ENCODE assay signal across 16 cellular contexts in the genomic region with DNA sequence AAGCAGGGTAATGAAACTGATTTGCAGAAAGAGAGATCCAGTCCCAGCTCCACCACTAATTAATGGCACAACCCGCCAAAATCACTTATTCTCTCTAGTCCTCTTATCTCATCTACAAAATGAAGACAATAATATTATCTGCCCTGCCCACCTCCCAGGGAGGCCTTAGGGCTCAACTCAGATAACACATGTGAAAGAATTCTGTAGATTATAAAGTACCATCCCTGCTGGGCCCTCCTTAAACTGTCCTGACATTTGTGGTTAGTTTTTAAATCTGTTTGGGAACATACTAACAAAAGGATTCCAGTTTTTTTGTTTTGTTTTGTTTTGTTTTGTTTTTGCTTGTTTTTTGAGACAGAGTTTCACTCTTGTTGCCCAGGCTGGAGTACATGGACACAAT. TPM values are rescaled to one million over a fixed set of nuclear protein-coding genes. Genes with fewer than 3 reads are reported as not detected.
DNase-seq lines count a peak whose midpoint lies in the region; ATAC-seq and TF ChIP-seq lines count a peak whose summit lies in the region.
"Had no signal": no experiment of that assay in that cellular context is flagged by ENCODE, and none has a peak within 500 bp of the region (broad histone marks: within the 10 kb centered on the region; RNA-seq: fewer than 3 reads in every experiment).

No MANE protein-coding gene starts in this region.

- no peaks in the 10 kb centered on the region for H3K27me3 Mint-ChIP-seq in H9 (ENCODE audit: low read depth)
- H3K27me3 Mint-ChIP-seq in progenitor cell of endocrine pancreas, result no peaks in the 10 kb centered on the region
- H3K27me3 Mint-ChIP-seq: IgD-negative memory B cell had no signal

- no peak overlapping the region for H3K9ac ChIP-seq in H9 (ENCODE audit: extremely low read depth, insufficient read length, low read length)
- peak overlapping the region; percentile 13 for H3K9ac ChIP-seq in iPS-18a (ENCODE audit: low read length)

- H3K56ac ChIP-seq in H9 (ENCODE audit: insufficient read length, low read depth, low read length), result no peak overlapping the region

- H3K4me1 ChIP-seq in H9 (ENCODE audit: insufficient read depth, low read length), result peaks cover 10% of the 10 kb centered on the region; the same call in 1 of the 2 replicates
- peaks cover 20% of the 10 kb centered on the region for H3K4me1 ChIP-seq in iPS-18a (ENCODE audit: control insufficient read depth, low read depth, low read length)

- peak overlapping the region; percentile 9 to 96 (median 70); a peak in 4 of 7 replicates for H3K27ac Mint-ChIP-seq in H9
- peak overlapping the region; percentile 21 for H3K27ac Mint-ChIP-seq in stimulated activated effector memory CD8-positive, alpha-beta T cell treated with anti-CD3 and anti-CD28 coated beads, Interleukin-12 subunit alpha, Interleukin-12 subunit beta, amount 100 ng/mL, for 72 hours
- H3K27ac Mint-ChIP-seq in progenitor cell of endocrine pancreas, result no peak overlapping the region
- H3K27ac Mint-ChIP-seq: IgD-negative memory B cell had no signal

- no peak overlapping the region for H3K4me2 ChIP-seq in H9 (ENCODE audit: insufficient read depth, insufficient read length, low read length)

- H3K9me3 ChIP-seq in H9 (ENCODE audit: control insufficient read depth, low read depth, low read length) (no peaks in the 10 kb centered on the region), iPS-18a (ENCODE audit: control insufficient read depth, low read depth, low read length) (no peaks in the 10 kb centered on the region)

- WGBS in H9 (ENCODE audit: extremely low coverage, insufficient read length, low lambda C conversion rate), result no CpG with 5 or more reads among the region's 1 CpG

- no peak for ATAC-seq in stimulated activated effector memory CD8-positive, alpha-beta T cell treated with anti-CD3 and anti-CD28 coated beads, Interleukin-12 subunit alpha, Interleukin-12 subunit beta, amount 100 ng/mL, for 72 hours
- ATAC-seq in GM19023 (IDR thresholded peaks at IDR 0.05; ENCODE audit: unreplicated experiment) (no peak), GM21737 (IDR thresholded peaks at IDR 0.05; ENCODE audit: unreplicated experiment) (no peak), GM19463 (IDR thresholded peaks at IDR 0.05; ENCODE audit: unreplicated experiment) (no peak)

- no peak overlapping the region for H4K91ac ChIP-seq in H9 (ENCODE audit: insufficient read length, low read depth, low read length)

- no peak overlapping the region for H3K18ac ChIP-seq in H9 (ENCODE audit: insufficient read length, low read depth, low read length)

- peaks cover 2% of the 10 kb centered on the region; the same call in 1 of the 2 replicates for H3K79me2 ChIP-seq in H9 (ENCODE audit: insufficient read depth, low read length)

- no peak overlapping the region for H3K14ac ChIP-seq in H9 (ENCODE audit: insufficient read depth, low read length)

- no peak overlapping the region for H3T11ph ChIP-seq in H9 (ENCODE audit: low read length)

- H2AK5ac ChIP-seq in H9 (ENCODE audit: insufficient read length, low read length), result peak overlapping the region; percentile 58

- no peak overlapping the region for H2BK5ac ChIP-seq in H9 (ENCODE audit: insufficient read length, low read length)

- H3K9me3 Mint-ChIP-seq in H9 (no peaks in the 10 kb centered on the region), progenitor cell of endocrine pancreas (ENCODE audit: low read depth) (no peaks in the 10 kb centered on the region)
- no peaks in the 10 kb centered on the region for H3K9me3 Mint-ChIP-seq in stimulated activated effector memory CD8-positive, alpha-beta T cell treated with anti-CD3 and anti-CD28 coated beads, Interleukin-12 subunit alpha, Interleukin-12 subunit beta, amount 100 ng/mL, for 72 hours
- H3K9me3 Mint-ChIP-seq: IgD-negative memory B cell had no signal

- H3K27ac ChIP-seq in H9 (ENCODE audit: insufficient read length, low read depth, low read length) (no peak overlapping the region), angular gyrus (ENCODE audit: low read depth, low read length) (peak overlapping the region; percentile 91), iPS-18a (ENCODE audit: low read length) (no peak overlapping the region)

- TF ChIP-seq CTCF in H9 (conservative IDR thresholded peaks at IDR 0.05) (no peak), progenitor cell of endocrine pancreas (IDR thresholded peaks at IDR 0.05; ENCODE audit: unreplicated experiment) (no peak)

- H2BK120ac ChIP-seq in H9 (ENCODE audit: low read depth, low read length, poor library complexity, severe bottlenecking), result no peak overlapping the region

- H3K4me3 Mint-ChIP-seq in H9 (no peak overlapping the region; a peak in 1 of 5 replicates), progenitor cell of endocrine pancreas (ENCODE audit: low read depth) (no peak overlapping the region)
- no peak overlapping the region for H3K4me3 Mint-ChIP-seq in stimulated activated effector memory CD8-positive, alpha-beta T cell treated with anti-CD3 and anti-CD28 coated beads, Interleukin-12 subunit alpha, Interleukin-12 subunit beta, amount 100 ng/mL, for 72 hours
- H3K4me3 Mint-ChIP-seq: IgD-negative memory B cell had no signal

- H3K4me3 ChIP-seq in iPS-18a (ENCODE audit: low read length), result no peak overlapping the region

- no peak overlapping the region for H3K23ac ChIP-seq in H9 (ENCODE audit: insufficient read length, low read depth, low read length)

- DNase-seq in H9 (no peak), progenitor cell of endocrine pancreas (ENCODE audit: low spot score, unreplicated experiment) (no peak)
- DNase-seq in stimulated activated effector memory CD8-positive, alpha-beta T cell treated with anti-CD3 and anti-CD28 coated beads, Interleukin-12 subunit alpha, Interleukin-12 subunit beta, amount 100 ng/mL, for 72 hours (ENCODE audit: low spot score in 2 of 2), result no peak
- DNase-seq: activated CD8-positive, alpha-beta memory T cell treated with anti-CD3 and anti-CD28 coated beads for 24 hours; activated naive CD4-positive, alpha-beta T cell treated with Interleukin-2 at 50 U/mL for 16 hours; GDM1; NCI-H446; stimulated activated CD4-positive, alpha-beta T cell treated with anti-CD3 and anti-CD28 coated beads, Interleukin-2, amount 100 ng/mL, for 24 hours had no signal

- H3K36me3 ChIP-seq in iPS-18a (ENCODE audit: control insufficient read depth, low read depth, low read length), result no peaks in the 10 kb centered on the region

- no peak overlapping the region for H4K8ac ChIP-seq in H9 (replicated peaks; ENCODE audit: insufficient read length, low read depth, low read length)

- no peaks in the 10 kb centered on the region for H3K79me1 ChIP-seq in H9 (ENCODE audit: insufficient read depth, low read depth, low read length, poor library complexity, severe bottlenecking)

- H2BK20ac ChIP-seq in H9 (ENCODE audit: low read depth, low read length, poor library complexity, severe bottlenecking), result no peak overlapping the region

- H2AFZ ChIP-seq in H9 (ENCODE audit: low read length), result no peak overlapping the region

- no peak overlapping the region for H3K4ac ChIP-seq in H9 (ENCODE audit: low read depth, low read length)

- no peak overlapping the region for H2BK15ac ChIP-seq in H9 (ENCODE audit: low read depth, low read length)

- H3K36me3 Mint-ChIP-seq in H9 (ENCODE audit: insufficient read depth in 1 of 3, low read depth in 3 of 3) (peaks cover 0 to 8% (median 5%) of the 10 kb centered on the region in 3 experiments; a peak in 5 of 7 replicates), progenitor cell of endocrine pancreas (ENCODE audit: insufficient read depth) (peaks cover 7% of the 10 kb centered on the region)
- H3K36me3 Mint-ChIP-seq in stimulated activated effector memory CD8-positive, alpha-beta T cell treated with anti-CD3 and anti-CD28 coated beads, Interleukin-12 subunit alpha, Interleukin-12 subunit beta, amount 100 ng/mL, for 72 hours, result no peaks in the 10 kb centered on the region

- H3K27me3 ChIP-seq in H9 (ENCODE audit: insufficient read depth, low read length), result no peaks in the 10 kb centered on the region
- no peaks in the 10 kb centered on the region for H3K27me3 ChIP-seq in iPS-18a (ENCODE audit: control insufficient read depth, insufficient read depth, low read length)

- no peaks in the 10 kb centered on the region for H3K23me2 ChIP-seq in H9 (ENCODE audit: insufficient read length, low read depth, low read length, poor library complexity, severe bottlenecking)

- H2BK12ac ChIP-seq in H9 (ENCODE audit: insufficient read length, low read depth, low read length), result no peak overlapping the region

- no peaks in the 10 kb centered on the region for H4K20me1 ChIP-seq in H9 (ENCODE audit: control insufficient read depth, insufficient read depth, insufficient read length)

- H3K4me1 Mint-ChIP-seq in H9 (peaks cover 38 to 44% of the 10 kb centered on the region in 2 experiments), progenitor cell of endocrine pancreas (ENCODE audit: low read depth) (peaks cover 21% of the 10 kb centered on the region)
- no peaks in the 10 kb centered on the region for H3K4me1 Mint-ChIP-seq in stimulated activated effector memory CD8-positive, alpha-beta T cell treated with anti-CD3 and anti-CD28 coated beads, Interleukin-12 subunit alpha, Interleukin-12 subunit beta, amount 100 ng/mL, for 72 hours

- no peak overlapping the region for H4K5ac ChIP-seq in H9 (ENCODE audit: insufficient read length, low read depth, low read length)

RNA-seq across cellular contexts. Expression of a gene that starts 7.3 kb away (rescaled TPM):
- total RNA-seq in H9 (2021) (19.9 and 25.2 TPM in 2 replicates), progenitor cell of endocrine pancreas (65.5 and 66.9 TPM in 2 replicates)

RNA-seq across cellular contexts. Expression of a gene that starts 7.5 kb away (rescaled TPM):
- total RNA-seq in H9 (2021), result 38.6 and 42.3 TPM in 2 replicates
- 29.0 and 31.2 TPM in 2 replicates for total RNA-seq in progenitor cell of endocrine pancreas

RNA-seq across cellular contexts. Expression of a gene that starts 42.4 kb away (rescaled TPM):
- total RNA-seq in H9 (2021) (0.11 and 0.26 TPM in 2 replicates), progenitor cell of endocrine pancreas (not detected in 2 replicates)
- total RNA-seq: kidney epithelial cell, pulmonary artery endothelial cell had no signal
